In the genomic region with DNA sequence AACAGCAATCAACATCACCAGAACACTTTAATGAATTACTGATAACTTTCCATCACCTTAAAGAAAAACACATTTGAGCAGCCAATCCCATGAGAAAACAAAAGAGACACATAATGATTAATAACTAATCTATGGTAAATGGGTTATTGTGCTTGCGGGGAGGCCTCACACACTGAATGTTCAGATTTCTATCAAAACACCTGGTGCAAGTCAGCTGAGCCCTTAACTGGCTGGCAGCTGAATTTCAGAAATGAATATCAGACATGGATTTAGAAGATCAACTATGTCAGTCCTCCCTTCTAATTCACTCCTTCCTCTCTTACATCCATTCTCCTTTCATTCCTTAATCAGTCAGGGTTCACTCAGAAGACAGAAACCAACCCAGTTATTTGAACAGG, we compare ENCODE assay signal across 23 cellular contexts.
"Had no signal": no experiment of that assay in that cellular context is flagged by ENCODE, and none has a peak within 500 bp of the region (broad histone marks: within the 10 kb centered on the region; RNA-seq: fewer than 3 reads in every experiment).

No MANE protein-coding gene starts in this region.

- H3K4me1 Mint-ChIP-seq: endodermal cell had no signal

- H3K27ac Mint-ChIP-seq: dendritic cell treated with granulocyte-macrophage colony-stimulating factor and Interleukin-4, amounts not matched to agents 40 ng/mL and 50 ng/mL, for 4 days; effector memory CD8-positive, alpha-beta T cell; endodermal cell had no signal

- H3K27ac ChIP-seq: colonic mucosa, coronary artery, dorsolateral prefrontal cortex, epithelial cell of prostate, esophagus muscularis mucosa, esophagus squamous epithelium, foreskin keratinocyte, gastrocnemius medialis, gastroesophageal sphincter, heart left ventricle, heart right ventricle had no signal

- H3K4me1 ChIP-seq: colonic mucosa, foreskin keratinocyte, gastrocnemius medialis had no signal

- H3K9me3 ChIP-seq: colonic mucosa, esophagus muscularis mucosa, esophagus squamous epithelium, gastrocnemius medialis, gastroesophageal sphincter, heart left ventricle, heart right ventricle had no signal

- H3K36me3 ChIP-seq: colonic mucosa, esophagus muscularis mucosa, esophagus squamous epithelium, gastrocnemius medialis, gastroesophageal sphincter, heart left ventricle, heart right ventricle had no signal

- DNase-seq: colonic mucosa; cortex of kidney; dermis blood vessel endothelial cell; dorsolateral prefrontal cortex; effector CD4-positive, alpha-beta T cell; effector CD8-positive, alpha-beta T cell; effector memory CD4-positive, alpha-beta T cell; effector memory CD8-positive, alpha-beta T cell; endodermal cell; erythroblast; esophagus squamous epithelium; foreskin fibroblast; foreskin keratinocyte; foreskin melanocyte; gastrocnemius medialis; glutamatergic neuron; heart left ventricle; heart right ventricle had no signal

- H3K27me3 Mint-ChIP-seq: dendritic cell treated with granulocyte-macrophage colony-stimulating factor and Interleukin-4, amounts not matched to agents 40 ng/mL and 50 ng/mL, for 4 days had no signal

- H3K4me3 ChIP-seq: colonic mucosa, coronary artery, dorsolateral prefrontal cortex, esophagus muscularis mucosa, esophagus squamous epithelium, gastrocnemius medialis, gastroesophageal sphincter, heart left ventricle, heart right ventricle had no signal

- H3K27me3 ChIP-seq: colonic mucosa, esophagus muscularis mucosa, esophagus squamous epithelium, foreskin keratinocyte, gastrocnemius medialis, gastroesophageal sphincter, heart left ventricle, heart right ventricle had no signal

- H3K4me3 Mint-ChIP-seq: dendritic cell treated with granulocyte-macrophage colony-stimulating factor and Interleukin-4, amounts not matched to agents 40 ng/mL and 50 ng/mL, for 4 days; effector memory CD8-positive, alpha-beta T cell; endodermal cell had no signal

- H3K9me3 Mint-ChIP-seq: dendritic cell treated with granulocyte-macrophage colony-stimulating factor and Interleukin-4, amounts not matched to agents 40 ng/mL and 50 ng/mL, for 4 days; endodermal cell had no signal
